Comparison of ENCODE assay signal across 11 cellular contexts in genomic region chr1:42172394-42173133, GRCh38. TPM values are rescaled to one million over a fixed set of nuclear protein-coding genes. Genes with fewer than 3 reads are reported as not detected.
DNase-seq lines count a peak whose midpoint lies in the region; ATAC-seq, FAIRE-seq and TF ChIP-seq lines count a peak whose summit lies in the region.
"Had no signal": no experiment of that assay in that cellular context is flagged by ENCODE, and none has a peak within 500 bp of the region (broad histone marks: within the 10 kb centered on the region; RNA-seq: fewer than 3 reads in every experiment).

No MANE protein-coding gene starts in this region.

- no peak overlapping the region for H3K18ac ChIP-seq in H1 (ENCODE audit: extremely low read depth, low read length)

- 81% methylated on average over 13 of the region's 15 CpGs; no CpG with 5 or more reads in 1 of the 2 experiments for WGBS in H1 (ENCODE audit: extremely low coverage in 1 of 2, insufficient coverage in 1 of 2, insufficient read length in 1 of 2, insufficient replicate concordance in 2 of 2, low coverage in 1 of 2, low lambda C conversion rate in 2 of 2, missing lambda C conversion rate in 1 of 2), 2 experiments
- WGBS in lower leg skin, 2 donors: 28 to 39% methylated on average over 7 to 15 of the region's 15 CpGs
- WGBS in small intestine, 3 donors: 26 to 52% (median 43%) methylated on average over 15 of the region's 15 CpGs

- H3K23me2 ChIP-seq in H1 (ENCODE audit: low read depth, low read length): no peaks in the 10 kb centered on the region; the same call in 1 of the 2 replicates

- H3K27me3 ChIP-seq in NT2/D1 (ENCODE audit: insufficient read depth, insufficient read length) (no peaks in the 10 kb centered on the region), H1 (replicated peaks in 1 of 4; ENCODE audit: control insufficient read depth in 3 of 4, extremely low read depth in 1 of 4, insufficient read depth in 3 of 4, low read length in 3 of 4) (no peaks in the 10 kb centered on the region), small intestine (ENCODE audit: control insufficient read depth in 2 of 2, insufficient read depth in 2 of 2, low read length in 2 of 2) (no peaks in the 10 kb centered on the region)

- no peak overlapping the region for H4K5ac ChIP-seq in H1 (ENCODE audit: insufficient read length, low read depth, low read length)

- H2BK12ac ChIP-seq in H1 (ENCODE audit: low read depth, low read length): peak overlapping the region; percentile 77; the same call in 1 of the 2 replicates

- H4K91ac ChIP-seq in H1 (replicated peaks; ENCODE audit: insufficient read length, low read length): no peak overlapping the region

- H2AFZ ChIP-seq in H1 (ENCODE audit: low read length): no peak overlapping the region

- TF ChIP-seq EP300 in H1 (IDR thresholded peaks at IDR 0.05; ENCODE audit: borderline replicate concordance in 1 of 2, low read depth in 2 of 2, low read length in 2 of 2): no peak

- H3K14ac ChIP-seq in H1 (ENCODE audit: insufficient read length): no peak overlapping the region

- H2BK120ac ChIP-seq in H1 (replicated peaks; ENCODE audit: low read depth, low read length): no peak overlapping the region

- peak overlapping the region; percentile 57; the same call in 1 of the 2 replicates for H2BK5ac ChIP-seq in H1 (ENCODE audit: low read depth, low read length)

- H3K9me3 ChIP-seq in NT2/D1 (ENCODE audit: insufficient read depth, low read length) (no peaks in the 10 kb centered on the region), H1 (ENCODE audit: insufficient read depth in 2 of 2, low read depth in 1 of 2, low read length in 1 of 2) (no peaks in the 10 kb centered on the region), small intestine (ENCODE audit: control insufficient read depth, low read depth) (no peaks in the 10 kb centered on the region)

- no peak overlapping the region for H2BK15ac ChIP-seq in H1 (ENCODE audit: low read length)

- H2AK5ac ChIP-seq in H1 (ENCODE audit: low read depth, low read length): peak overlapping the region; percentile 82; the same call in 1 of the 2 replicates

- FAIRE-seq in H1 (lab: Jason Lieb, UNC): no peak
- no peak for FAIRE-seq in small intestine (lab: Jason Lieb, UNC)

- peak overlapping the region; percentile 24 for H3K9ac ChIP-seq in NT2/D1 (ENCODE audit: insufficient read length, low read depth)
- no peak overlapping the region for H3K9ac ChIP-seq in H1 (replicated peaks in 1 of 4; ENCODE audit: extremely low read depth in 1 of 4, low read depth in 3 of 4, low read length in 3 of 4)

- no peaks in the 10 kb centered on the region for H3K79me2 ChIP-seq in H1 (ENCODE audit: control insufficient read depth in 1 of 2, insufficient read depth in 2 of 2, low read length in 2 of 2)

- CTCF ChIA-PET in H1 (lab: Charles Lee; ENCODE audit: partially characterized antibody): interaction anchor here (0.6 to 7.9 kb wide), 32 partner anchors 9 to 657 kb away, joined by 3 to 77 read pairs (median 5); partner anchors contain the start of gene GUCA2A

- no peak for ATAC-seq in GM21447 (IDR thresholded peaks at IDR 0.05; ENCODE audit: unreplicated experiment)

- no peak overlapping the region for H3K56ac ChIP-seq in H1 (replicated peaks; ENCODE audit: insufficient read length, low read depth, low read length)

- H3K23ac ChIP-seq in H1 (ENCODE audit: insufficient read length): no peak overlapping the region

- intact Hi-C loops in lower leg skin (cut with DNase I; ENCODE audit: low total_unique reads): loop anchor here (2.0 kb wide), 1 partner anchor 26 kb away; no protein-coding TSS in a partner anchor

- no peak overlapping the region for H3K4me2 ChIP-seq in H1 (ENCODE audit: insufficient read depth in 1 of 2, low read depth in 2 of 2, low read length in 2 of 2)

- no peaks in the 10 kb centered on the region for H4K20me1 ChIP-seq in H1 (replicated peaks in 1 of 2; ENCODE audit: control insufficient read depth in 1 of 2, insufficient read depth in 2 of 2, low read length in 2 of 2)

- TF ChIP-seq RAD21 in H1 (IDR thresholded peaks at IDR 0.05 in 1 of 2, conservative IDR thresholded peaks at IDR 0.05 in 1 of 2; ENCODE audit: low read depth in 2 of 2, low read length in 2 of 2): no peak

- TF ChIP-seq POLR2A in H1 (IDR thresholded peaks at IDR 0.05; ENCODE audit: control extremely low read depth in 1 of 2, low read depth in 2 of 2, low read length in 2 of 2) (no peak), lower leg skin (IDR thresholded peaks at IDR 0.05) (no peak)

- H3K4me1 ChIP-seq in NT2/D1 (ENCODE audit: insufficient read depth, insufficient read length) (peaks cover 18% of the 10 kb centered on the region), H1 (replicated peaks in 1 of 4; ENCODE audit: control insufficient read depth in 3 of 4, insufficient read depth in 4 of 4, low read length in 3 of 4) (peaks cover 0 to 7% (median 3%) of the 10 kb centered on the region in 4 experiments; a peak in 2 of 7 replicates), small intestine (ENCODE audit: control insufficient read depth in 2 of 2, insufficient read depth in 1 of 2, low read depth in 1 of 2, low read length in 1 of 2) (no peaks in the 10 kb centered on the region)

- POLR2A ChIA-PET in H1 (lab: Charles Lee; ENCODE audit: partially characterized antibody): no interaction called here

- no peak overlapping the region for H2BK20ac ChIP-seq in H1 (ENCODE audit: low read length)

- no peaks in the 10 kb centered on the region for H3K79me1 ChIP-seq in H1 (ENCODE audit: low read depth, low read length)

- H3K36me3 ChIP-seq in NT2/D1 (ENCODE audit: insufficient read depth, insufficient read length, low read length): peaks cover 7% of the 10 kb centered on the region
- no peaks in the 10 kb centered on the region; a peak in 1 of 8 replicates for H3K36me3 ChIP-seq in H1 (ENCODE audit: control insufficient read depth in 2 of 4, insufficient read depth in 4 of 4, low read length in 3 of 4)
- H3K36me3 ChIP-seq in small intestine (ENCODE audit: control insufficient read depth in 2 of 2, insufficient read depth in 2 of 2, low read length in 2 of 2): peaks cover 0 to 2% of the 10 kb centered on the region in 2 donors
- H3K36me3 ChIP-seq: WERI-Rb-1 had no signal

- no peak overlapping the region for H3K4ac ChIP-seq in H1 (replicated peaks; ENCODE audit: insufficient read length, low read depth, low read length)

- TF ChIP-seq CTCF in H1 (IDR thresholded peaks at IDR 0.05; ENCODE audit: control extremely low read depth in 1 of 3, insufficient read depth in 1 of 3, low read depth in 1 of 3, low read length in 3 of 3): no peak
- no peak for TF ChIP-seq CTCF in lower leg skin (IDR thresholded peaks at IDR 0.05)

- H4K8ac ChIP-seq in H1 (ENCODE audit: extremely low read depth, insufficient read depth, low read length): 0 out of 2 replicates have a peak overlapping the region, but pooled peaks have one; percentile 4

- no peak overlapping the region for H3K4me3 ChIP-seq in NT2/D1 (ENCODE audit: insufficient read length, low read depth)
- no peak overlapping the region for H3K4me3 ChIP-seq in H1 (ENCODE audit: extremely low read depth in 1 of 4, insufficient read depth in 2 of 4, low read depth in 3 of 4, low read length in 4 of 4)
- no peak overlapping the region for H3K4me3 ChIP-seq in lower leg skin (ENCODE audit: low read depth, poor library complexity, severe bottlenecking)
- no peak overlapping the region for H3K4me3 ChIP-seq in small intestine (ENCODE audit: low read depth in 1 of 2, low read length in 2 of 2)

- H3K27ac ChIP-seq in H1 (ENCODE audit: low read depth, low read length): no peak overlapping the region
- peak overlapping the region; percentile 33 to 84 for H3K27ac ChIP-seq in small intestine (ENCODE audit: low read depth in 1 of 2, low read length in 1 of 2)
- H3K27ac ChIP-seq: WERI-Rb-1 had no signal

- no peak for DNase-seq in NT2/D1 (ENCODE audit: low read depth, low spot score)
- no peak for DNase-seq in H1 (ENCODE audit: low read depth in 1 of 2, low spot score in 2 of 2)
- peak; percentile 22 to 86 for DNase-seq in lower leg skin (ENCODE audit: low spot score in 2 of 2)
- peak; percentile 70 for DNase-seq in small intestine
- DNase-seq in NCI-H1105 (lab: John Stamatoyannopoulos, UW): no peak
- DNase-seq in activated T-cell treated with anti-CD3 and anti-CD28 coated beads for 4 hours: no peak
- DNase-seq in NCI-H82 (lab: John Stamatoyannopoulos, UW): no peak

TF ChIP-seq in H1, 55 proteins besides CTCF, POLR2A, EP300 and RAD21 (continues in another document):
- TF ChIP-seq CTBP2 (IDR thresholded peaks at IDR 0.05; ENCODE audit: borderline replicate concordance, insufficient read depth, insufficient read length, low read length): no peak
- no peak for TF ChIP-seq YY1 (IDR thresholded peaks at IDR 0.05; ENCODE audit: low read depth, low read length)

RNA-seq across cellular contexts. Expression of gene GUCA2A, which starts 8.0 kb away (rescaled TPM):
- total RNA-seq in H1 (2021; fragmentation: NEBNext Ultra II Directional; extraction: Animal tissue kit (Norgen Biotek cat#: 25700)): not detected in 2 replicates
- polyA plus RNA-seq in H1 (2011; rRNA removed) (not detected in 2 replicates), small intestine (100 to 1,000 TPM in 1 of 3 donors, 10 to 100 TPM in 2; 56.3 to 155 (median 59.5) TPM)
- not detected for polyA plus RNA-seq in H1 (2011; cell fraction: cytosol; rRNA removed)
- polyA plus RNA-seq in H1 (2011; cell fraction: nucleus; rRNA removed): not detected
- polyA plus RNA-seq in H1 (2012, experiment 1 of 2): not detected in 4 replicates
- polyA plus RNA-seq in H1 (2012, experiment 2 of 2): not detected
- not detected for polyA plus RNA-seq in H1 (2013, experiment 1 of 2)
- polyA plus RNA-seq in H1 (2013, experiment 2 of 2): not detected
- polyA minus RNA-seq in H1 (2011; rRNA and poly(A)+ RNA removed): not detected in 2 replicates
- polyA minus RNA-seq in H1 (2011; cell fraction: cytosol; rRNA and poly(A)+ RNA removed): not detected
- not detected for polyA minus RNA-seq in H1 (2011; cell fraction: nucleus; rRNA and poly(A)+ RNA removed)
- total RNA-seq in lower leg skin: not detected
- total RNA-seq: activated T-cell treated with anti-CD3 and anti-CD28 coated beads, Interleukin-2, amount 50 U/mL, for 4 hours; RPMI7951 had no signal

RNA-seq across cellular contexts. Expression of gene GUCA2B, which starts 19.4 kb away (rescaled TPM):
- total RNA-seq in H1 (2021; fragmentation: NEBNext Ultra II Directional; extraction: Animal tissue kit (Norgen Biotek cat#: 25700)): not detected in 2 replicates
- polyA plus RNA-seq in H1 (2011; rRNA removed) (not detected in 2 replicates), small intestine (100 to 1,000 TPM in 2 of 3 donors, 10 to 100 TPM in 1; 14.4 to 969 (median 615) TPM)
- polyA plus RNA-seq in H1 (2011; cell fraction: cytosol; rRNA removed): not detected
- not detected for polyA plus RNA-seq in H1 (2011; cell fraction: nucleus; rRNA removed)
- polyA plus RNA-seq in H1 (2012, experiment 1 of 2): not detected in 4 replicates
- not detected for polyA plus RNA-seq in H1 (2012, experiment 2 of 2)
- not detected for polyA plus RNA-seq in H1 (2013, experiment 1 of 2)
- polyA plus RNA-seq in H1 (2013, experiment 2 of 2): not detected
- not detected in 2 replicates for polyA minus RNA-seq in H1 (2011; rRNA and poly(A)+ RNA removed)
- not detected for polyA minus RNA-seq in H1 (2011; cell fraction: cytosol; rRNA and poly(A)+ RNA removed)
- polyA minus RNA-seq in H1 (2011; cell fraction: nucleus; rRNA and poly(A)+ RNA removed): not detected
- total RNA-seq in lower leg skin: 1 to 10 TPM in 1 of 4 donors, not detected in 3; 2.8 TPM
- total RNA-seq: activated T-cell treated with anti-CD3 and anti-CD28 coated beads, Interleukin-2, amount 50 U/mL, for 4 hours; RPMI7951 had no signal

Comparison
In these comparisons a context has a peak if more than half of its experiments do, and no peak if none do; other contexts are left out.
1. DNase-seq: peak in lower leg skin (2 of 2) and small intestine (single experiment); none in NT2/D1 (single experiment), H1 (0 of 2), NCI-H1105 (single experiment), activated T-cell treated with anti-CD3 and anti-CD28 coated beads for 4 hours (single experiment) and NCI-H82 (single experiment).